Comparison of ENCODE assay signal across 1 cellular context in genomic region chr17:1714980-1715802, GRCh38.
TF ChIP-seq lines count a peak whose summit lies in the region.

No MANE protein-coding gene starts in this region.

TF ChIP-seq in K562, 482 proteins besides CTCF, POLR2A, EP300 and RAD21 (continues in another document):
- TF ChIP-seq ZNF143 (CRISPR knock-in tag; IDR thresholded peaks at IDR 0.05) (no peak), SRSF9 (IDR thresholded peaks at IDR 0.05; ENCODE audit: borderline replicate concordance, low read depth, low read length) (no peak), SMAD1 (IDR thresholded peaks at IDR 0.05; ENCODE audit: low read depth, low read length, partially characterized antibody) (no peak), CTBP1 (IDR thresholded peaks at IDR 0.05; ENCODE audit: borderline replicate concordance) (peak; percentile 47; the same call in 1 of the 2 replicates), ZBTB17 (CRISPR knock-in tag; IDR thresholded peaks at IDR 0.05) (no peak), NR2C1 (IDR thresholded peaks at IDR 0.05) (0 out of 2 replicates have a peak, but pooled peaks have one; percentile 9), NR2C1 (tag; IDR thresholded peaks at IDR 0.05) (no peak), BRD9 (IDR thresholded peaks at IDR 0.05; ENCODE audit: low read depth, partially characterized antibody) (no peak), HOMEZ (CRISPR knock-in tag; IDR thresholded peaks at IDR 0.05) (no peak), RAD51 (IDR thresholded peaks at IDR 0.05; ENCODE audit: borderline replicate concordance, low read depth) (no peak), CTCFL (IDR thresholded peaks at IDR 0.05; ENCODE audit: borderline replicate concordance, insufficient read depth, low read depth, low read length, poor library complexity, severe bottlenecking) (no peak), TAF9B (IDR thresholded peaks at IDR 0.05; ENCODE audit: partially characterized antibody) (peak; percentile 73), ZSCAN32 (CRISPR knock-in tag; IDR thresholded peaks at IDR 0.05) (no peak), SREBF1 (IDR thresholded peaks at IDR 0.05; ENCODE audit: borderline replicate concordance, low read depth, low read length) (no peak), USF2 (CRISPR knock-in tag; IDR thresholded peaks at IDR 0.05) (no peak), SREBF2 (CRISPR knock-in tag; IDR thresholded peaks at IDR 0.05) (no peak), EP400 (IDR thresholded peaks at IDR 0.05) (0 out of 2 replicates have a peak, but pooled peaks have one; percentile 21), ZNF175 (CRISPR knock-in tag; IDR thresholded peaks at IDR 0.05; ENCODE audit: low read depth) (no peak), POLR2AphosphoS5 (IDR thresholded peaks at IDR 0.05; ENCODE audit: control insufficient read depth, insufficient read depth, low read depth, low read length) (peak; percentile 52; the same call in 1 of the 2 replicates), TOE1 (IDR thresholded peaks at IDR 0.05; ENCODE audit: borderline replicate concordance) (0 out of 2 replicates have a peak, but pooled peaks have one; percentile 13), TOE1 (CRISPR knock-in tag; IDR thresholded peaks at IDR 0.05; ENCODE audit: borderline replicate concordance, low read depth) (no peak), ZBTB1 (CRISPR knock-in tag; IDR thresholded peaks at IDR 0.05; ENCODE audit: borderline replicate concordance, low read depth) (0 out of 2 replicates have a peak, but pooled peaks have one; percentile 47), MTF1 (CRISPR knock-in tag; IDR thresholded peaks at IDR 0.05; ENCODE audit: borderline replicate concordance) (no peak), DIDO1 (tag; IDR thresholded peaks at IDR 0.05; ENCODE audit: low read depth) (no peak), SMARCE1 (IDR thresholded peaks at IDR 0.05) (0 out of 2 replicates have a peak, but pooled peaks have one; percentile 31), MYC (IDR thresholded peaks at IDR 0.05; ENCODE audit: low read depth, low read length) (no peak), MYC (CRISPR knock-in tag; IDR thresholded peaks at IDR 0.05; ENCODE audit: borderline replicate concordance, low read depth) (peak; percentile 22; the same call in 1 of the 2 replicates), PRPF4 (IDR thresholded peaks at IDR 0.05; ENCODE audit: insufficient read depth, low read depth, low read length, poor library complexity, severe bottlenecking) (no peak), ZNF830 (CRISPR knock-in tag; IDR thresholded peaks at IDR 0.05) (no peak), KLF13 (tag; IDR thresholded peaks at IDR 0.05; ENCODE audit: borderline replicate concordance, low read depth) (no peak), ZNF384 (IDR thresholded peaks at IDR 0.05; ENCODE audit: low read depth, low read length) (no peak), KDM1A (IDR thresholded peaks at IDR 0.05) (no peak), HES1 (IDR thresholded peaks at IDR 0.05; ENCODE audit: low read depth) (no peak), GATAD2A (IDR thresholded peaks at IDR 0.05) (no peak), NR4A1 (CRISPR knock-in tag; IDR thresholded peaks at IDR 0.05) (no peak), NR4A1 (tag; IDR thresholded peaks at IDR 0.05) (no peak), MAZ (CRISPR knock-in tag; conservative IDR thresholded peaks at IDR 0.05 in 1 of 2, IDR thresholded peaks at IDR 0.05 in 1 of 2) (peak in 1 of 2 experiments; percentile 56; a peak in 3 of 4 replicates), FOSL1 (tag; conservative IDR thresholded peaks at IDR 0.05) (peak; percentile 74), VEZF1 (CRISPR knock-in tag; IDR thresholded peaks at IDR 0.05) (peak; percentile 78), ZBTB5 (IDR thresholded peaks at IDR 0.05) (no peak), USF1 (CRISPR knock-in tag; IDR thresholded peaks at IDR 0.05) (no peak), DACH1 (IDR thresholded peaks at IDR 0.05; ENCODE audit: partially characterized antibody) (no peak), HMGXB4 (CRISPR knock-in tag; IDR thresholded peaks at IDR 0.05) (no peak), MNT (conservative IDR thresholded peaks at IDR 0.05) (peak; percentile 73 to 86; a peak in 3 of 4 replicates), POLR2G (IDR thresholded peaks at IDR 0.05; ENCODE audit: low read depth, low read length) (peak; percentile 75), NR1H2 (CRISPR knock-in tag; IDR thresholded peaks at IDR 0.05) (no peak), PKNOX1 (IDR thresholded peaks at IDR 0.05) (peak; percentile 84), HBP1 (CRISPR knock-in tag; IDR thresholded peaks at IDR 0.05) (no peak), ZNF280A (IDR thresholded peaks at IDR 0.05; ENCODE audit: low read depth, partially characterized antibody) (no peak), TGIF2 (CRISPR knock-in tag; IDR thresholded peaks at IDR 0.05) (peak; percentile 90), GTF2E2 (tag; IDR thresholded peaks at IDR 0.05) (no peak)
